Comparison of ENCODE assay signal across 15 cellular contexts in the genomic region with DNA sequence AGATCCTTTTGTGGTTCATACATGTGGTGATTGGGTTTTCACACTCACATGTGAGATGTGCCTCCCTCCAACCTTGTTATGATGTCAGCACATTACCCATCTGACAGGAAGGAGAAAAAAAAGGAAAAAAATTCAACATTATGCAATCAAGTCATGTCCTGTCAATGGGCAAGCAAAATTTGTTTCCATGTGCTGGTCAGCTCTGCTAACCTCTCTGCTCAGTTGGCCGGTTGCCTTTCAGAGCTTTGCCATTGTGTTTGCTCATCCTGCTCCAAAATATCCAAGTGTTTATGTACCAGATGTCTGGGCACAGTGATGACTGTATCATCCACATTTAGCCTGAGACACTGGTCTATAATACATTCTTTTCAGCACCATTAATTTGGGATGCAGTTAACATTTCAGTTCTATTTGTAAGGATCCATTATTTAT. TPM values are rescaled to one million over a fixed set of nuclear protein-coding genes. Genes with fewer than 3 reads are reported as not detected.
A peak's percentile ranks its signal among the peaks of the same experiment; 100 is the strongest.
DNase-seq lines count a peak whose midpoint lies in the region; ATAC-seq and TF ChIP-seq lines count a peak whose summit lies in the region.
"Had no signal": no experiment of that assay in that cellular context is flagged by ENCODE, and none has a peak within 500 bp of the region (broad histone marks: within the 10 kb centered on the region; RNA-seq: fewer than 3 reads in every experiment).

No MANE protein-coding gene starts in this region.

- H3K4me1 ChIP-seq in CD8-positive, alpha-beta T cell (ENCODE audit: insufficient read depth, low read length), result no peaks in the 10 kb centered on the region
- H3K4me1 ChIP-seq in osteoblast (ENCODE audit: insufficient read depth, low read length), result peaks cover 11% of the 10 kb centered on the region
- H3K4me1 ChIP-seq: left lung had no signal

- H3K4me2 ChIP-seq in osteoblast (ENCODE audit: insufficient read depth, low read length), result no peak overlapping the region

- intact Hi-C loops in CD8-positive, alpha-beta T cell (cut with DNase I, micrococcal nuclease), result loop anchor here in 1 of 2 experiments (5.0 kb wide), 1 partner anchor 145 kb away; no protein-coding TSS in a partner anchor

- peak in 1 of 7 experiments; percentile 17 for DNase-seq in CD8-positive, alpha-beta T cell
- DNase-seq in amygdala (lab: John Stamatoyannopoulos, UW) (peak in 52 of 56 donors; percentile 1 to 87 (median 50)), foreskin melanocyte (peak; percentile 64), osteoblast (ENCODE audit: insufficient read length, low spot score, missing footprints) (peak; percentile 53), NCI-H1105 treated with DMSO at 0.1 percent for 48 hours (lab: John Stamatoyannopoulos, UW) (no peak), activated gamma-delta T cell (lab: John Stamatoyannopoulos, UW) (no peak)
- DNase-seq: left lung, NCI-H1048, RPMI8226, T-helper 17 cell had no signal

- CTCF ChIA-PET in CD8-positive, alpha-beta T cell (lab: Charles Lee), result interaction anchor here (0.9 to 1.0 kb wide), 2 partner anchors 78 to 141 kb away, joined by 3 read pairs; no protein-coding TSS in a partner anchor

- no peak overlapping the region for H3K27ac ChIP-seq in CD8-positive, alpha-beta T cell (ENCODE audit: low read depth, low read length)
- no peak overlapping the region for H3K27ac ChIP-seq in osteoblast (ENCODE audit: low read depth, low read length)
- H3K27ac ChIP-seq: left lung, neutrophil had no signal

- TF ChIP-seq CTCF in CD8-positive, alpha-beta T cell (IDR thresholded peaks at IDR 0.05), result no peak
- TF ChIP-seq CTCF in osteoblast (IDR thresholded peaks at IDR 0.05; ENCODE audit: extremely low read depth, low read depth, low read length), result no peak

- no peaks in the 10 kb centered on the region for H3K79me2 ChIP-seq in osteoblast (ENCODE audit: insufficient read depth, low read length)

- no peaks in the 10 kb centered on the region for H3K27me3 ChIP-seq in CD8-positive, alpha-beta T cell (ENCODE audit: insufficient read depth, low read length)
- no peaks in the 10 kb centered on the region for H3K27me3 ChIP-seq in osteoblast (ENCODE audit: insufficient read depth, low read length)
- H3K27me3 ChIP-seq: left lung, neutrophil had no signal

- peaks cover 2% of the 10 kb centered on the region for H3K4me1 Mint-ChIP-seq in CD8-positive, alpha-beta T cell (ENCODE audit: low read depth)
- H3K4me1 Mint-ChIP-seq: B cell, T-helper 17 cell had no signal

- no peak overlapping the region for H3K4me3 Mint-ChIP-seq in CD8-positive, alpha-beta T cell
- H3K4me3 Mint-ChIP-seq: B cell, T-helper 17 cell had no signal

- H3K27ac Mint-ChIP-seq in CD8-positive, alpha-beta T cell, result no peak overlapping the region
- H3K27ac Mint-ChIP-seq: B cell, T-helper 17 cell had no signal

- no peaks in the 10 kb centered on the region for H4K20me1 ChIP-seq in osteoblast (ENCODE audit: insufficient read depth, low read length)

- POLR2A ChIA-PET in CD8-positive, alpha-beta T cell (lab: Charles Lee), result no interaction called here

- no peak overlapping the region for H3K4me3 ChIP-seq in CD8-positive, alpha-beta T cell (ENCODE audit: low read depth, low read length)
- no peak overlapping the region for H3K4me3 ChIP-seq in osteoblast (ENCODE audit: insufficient read depth, low read length)
- H3K4me3 ChIP-seq: left lung had no signal

- H3K36me3 Mint-ChIP-seq in CD8-positive, alpha-beta T cell, result no peaks in the 10 kb centered on the region

- H2AFZ ChIP-seq in osteoblast (ENCODE audit: low read length), result no peak overlapping the region

- no peaks in the 10 kb centered on the region for H3K36me3 ChIP-seq in CD8-positive, alpha-beta T cell (ENCODE audit: insufficient read depth, low read length)
- H3K36me3 ChIP-seq in osteoblast (ENCODE audit: insufficient read depth, low read length), result no peaks in the 10 kb centered on the region
- H3K36me3 ChIP-seq: left lung, neutrophil had no signal

- H3K27me3 Mint-ChIP-seq in CD8-positive, alpha-beta T cell (ENCODE audit: low read depth), result peaks cover 10% of the 10 kb centered on the region

- no peaks in the 10 kb centered on the region for H3K9me3 ChIP-seq in CD8-positive, alpha-beta T cell (ENCODE audit: low read length)
- H3K9me3 ChIP-seq in osteoblast (ENCODE audit: low read depth, low read length), result no peaks in the 10 kb centered on the region
- H3K9me3 ChIP-seq: left lung, neutrophil had no signal

- no peaks in the 10 kb centered on the region for H3K9me3 Mint-ChIP-seq in CD8-positive, alpha-beta T cell

- peak; percentile 51 for ATAC-seq in CD8-positive, alpha-beta T cell
- ATAC-seq in HG03460 (IDR thresholded peaks at IDR 0.05; ENCODE audit: unreplicated experiment), result no peak
- ATAC-seq in GM19395 (IDR thresholded peaks at IDR 0.05; ENCODE audit: unreplicated experiment), result no peak
- ATAC-seq: left lung, T-helper 17 cell had no signal

RNA-seq across cellular contexts. Expression of gene METTL21C, which starts 27.0 kb away (rescaled TPM):
- not detected for total RNA-seq in CD8-positive, alpha-beta T cell
- total RNA-seq in osteoblast, result not detected in 2 replicates
- total RNA-seq: B cell, cardiac septum, left lung, T-helper 17 cell had no signal

RNA-seq across cellular contexts. Expression of gene TEX30, which starts 51.8 kb away (rescaled TPM):
- total RNA-seq in CD8-positive, alpha-beta T cell, result 10 to 100 TPM; 10.4 to 10.9 TPM
- total RNA-seq in osteoblast, result 13.4 and 14.4 TPM in 2 replicates

Comparison
In these comparisons a context has a peak if more than half of its experiments do, and no peak if none do; other contexts are left out.
1. DNase-seq: peak in amygdala (52 of 56), foreskin melanocyte (single experiment) and osteoblast (single experiment); none in NCI-H1105 treated with DMSO at 0.1 percent for 48 hours (single experiment) and activated gamma-delta T cell (single experiment).